In the genomic region with DNA sequence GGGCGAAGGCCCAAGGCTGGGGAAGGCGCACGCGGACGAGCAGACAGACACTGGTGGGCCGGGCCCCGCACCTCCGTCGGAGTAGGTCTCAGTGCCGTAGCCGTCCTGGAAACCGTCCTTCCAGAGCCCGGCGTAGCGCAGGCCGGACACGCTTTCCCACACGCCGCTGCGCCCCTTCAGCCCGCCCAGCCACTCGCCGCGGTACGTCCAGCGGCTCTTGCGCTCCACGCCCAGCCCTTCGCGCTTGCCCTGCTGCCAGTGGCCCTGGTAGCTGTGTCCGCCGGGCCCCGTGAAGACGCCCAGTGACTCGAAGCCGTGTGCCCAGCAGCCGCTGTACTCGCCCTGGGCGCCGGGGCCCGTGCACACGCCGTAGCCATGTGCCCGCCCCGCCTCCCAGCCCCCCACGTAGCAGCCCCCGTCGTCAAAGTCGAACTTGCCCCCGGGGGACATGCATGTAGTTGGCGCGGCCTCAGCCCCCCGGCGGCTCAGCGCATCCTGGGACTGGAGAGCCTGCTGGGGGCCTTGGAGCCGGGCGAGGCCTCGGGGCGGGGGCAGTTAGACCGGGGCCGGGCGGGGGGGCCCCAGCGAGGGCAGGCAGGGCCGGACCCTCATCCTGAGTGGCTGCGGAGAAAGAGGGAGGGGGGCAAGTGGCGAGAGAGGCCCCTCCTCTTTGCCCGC, we compare ENCODE assay signal across 1 cellular context.
TF ChIP-seq lines count a peak whose summit lies in the region.

No MANE protein-coding gene starts in this region.

TF ChIP-seq in A549, 52 proteins besides CTCF, POLR2A, EP300 and RAD21 (continued from another document):
- TF ChIP-seq ELK1 (IDR thresholded peaks at IDR 0.05; ENCODE audit: low read depth, low read length), result no peak
- TF ChIP-seq TP53 (CRISPR knock-in tag; IDR thresholded peaks at IDR 0.05), result no peak
- no peak for TF ChIP-seq PHF8 (IDR thresholded peaks at IDR 0.05; ENCODE audit: borderline replicate concordance, low read depth)
- TF ChIP-seq GATA3 (IDR thresholded peaks at IDR 0.05; ENCODE audit: borderline replicate concordance), result no peak
- no peak for TF ChIP-seq MYC (IDR thresholded peaks at IDR 0.05; ENCODE audit: borderline replicate concordance, low read length)
- no peak for TF ChIP-seq CEBPB (IDR thresholded peaks at IDR 0.05)
- TF ChIP-seq FOSB (CRISPR knock-in tag; IDR thresholded peaks at IDR 0.05), result no peak
- TF ChIP-seq EHMT2 (IDR thresholded peaks at IDR 0.05; ENCODE audit: low read depth), result no peak
- no peak for TF ChIP-seq EHF (CRISPR knock-in tag; IDR thresholded peaks at IDR 0.05)
- TF ChIP-seq HOXA7 (CRISPR knock-in tag; IDR thresholded peaks at IDR 0.05), result no peak
- no peak for TF ChIP-seq HMGXB4 (CRISPR knock-in tag; IDR thresholded peaks at IDR 0.05; ENCODE audit: borderline replicate concordance)
- no peak for TF ChIP-seq FOXS1 (CRISPR knock-in tag; IDR thresholded peaks at IDR 0.05)
- no peak for TF ChIP-seq HES2 (IDR thresholded peaks at IDR 0.05)
- no peak for TF ChIP-seq RARB (CRISPR knock-in tag; IDR thresholded peaks at IDR 0.05)
- TF ChIP-seq NR3C1 (IDR thresholded peaks at IDR 0.05), result no peak
- TF ChIP-seq MAFK (IDR thresholded peaks at IDR 0.05; ENCODE audit: partially characterized antibody), result no peak
- TF ChIP-seq, protein P1, sequence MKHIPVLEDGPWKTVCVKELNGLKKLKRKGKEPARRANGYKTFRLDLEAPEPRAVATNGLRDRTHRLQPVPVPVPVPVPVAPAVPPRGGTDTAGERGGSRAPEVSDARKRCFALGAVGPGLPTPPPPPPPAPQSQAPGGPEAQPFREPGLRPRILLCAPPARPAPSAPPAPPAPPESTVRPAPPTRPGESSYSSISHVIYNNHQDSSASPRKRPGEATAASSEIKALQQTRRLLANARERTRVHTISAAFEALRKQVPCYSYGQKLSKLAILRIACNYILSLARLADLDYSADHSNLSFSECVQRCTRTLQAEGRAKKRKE (CRISPR knock-in tag; IDR thresholded peaks at IDR 0.05; ENCODE audit: low read depth), result no peak
